In genomic region chr1:7224644-7225043, GRCh38 we compare ENCODE assay signal across 9 cellular contexts.
DNase-seq lines count a peak whose midpoint lies in the region; ATAC-seq and TF ChIP-seq lines count a peak whose summit lies in the region.
"Had no signal": no experiment of that assay in that cellular context is flagged by ENCODE, and none has a peak within 500 bp of the region (broad histone marks: within the 10 kb centered on the region; RNA-seq: fewer than 3 reads in every experiment).

No MANE protein-coding gene starts in this region.

- H3K9me2 ChIP-seq in PC-9 (ENCODE audit: insufficient read depth) = no peaks in the 10 kb centered on the region

- H3K4me1 ChIP-seq in left ventricle myocardium inferior (no peaks in the 10 kb centered on the region), thyroid gland (no peaks in the 10 kb centered on the region), PC-9 (replicated peaks; ENCODE audit: insufficient read depth) (no peaks in the 10 kb centered on the region)

- H3K9me3 ChIP-seq in left ventricle myocardium inferior (replicated peaks) = no peaks in the 10 kb centered on the region
- no peaks in the 10 kb centered on the region for H3K9me3 ChIP-seq in thyroid gland
- no peaks in the 10 kb centered on the region for H3K9me3 ChIP-seq in PC-9 (ENCODE audit: insufficient read depth, low read depth)

- no peaks in the 10 kb centered on the region for H3F3A ChIP-seq in PC-9 (ENCODE audit: insufficient read depth, low read depth)

- H4K20me1 ChIP-seq in PC-9 (ENCODE audit: insufficient read depth) = no peaks in the 10 kb centered on the region

- BruUV-seq in PC-9 (replicated peaks; lab: Mats Ljungman, UMichigan) = no TSS peak

- 43 to 53% methylated on average over 13 of the region's 13 CpGs for WGBS in thyroid gland, 2 donors

- H3K4me3 ChIP-seq in left ventricle myocardium inferior (no peak overlapping the region), epithelial cell of esophagus (ENCODE audit: low read length) (no peak overlapping the region), thyroid gland (replicated peaks in 1 of 3) (no peak overlapping the region), PC-9 (no peak overlapping the region)

- CTCF ChIA-PET in PC-9 (lab: Charles Lee) = no interaction called here

- intact Hi-C loops in left ventricle myocardium inferior (cut with micrococcal nuclease) = no loop called here
- intact Hi-C loops in left cardiac atrium (cut with DNase I) = no loop called here
- intact Hi-C loops in thyroid gland (cut with DNase I) = loop anchor here (10.0 kb wide), 1 partner anchor 420 kb away; no protein-coding TSS in a partner anchor
- intact Hi-C loops in PC-9 (cut with micrococcal nuclease; ENCODE audit: unreplicated experiment) = no loop called here

- H2AFZ ChIP-seq in PC-9 = no peak overlapping the region

- H3K27me3 ChIP-seq in left ventricle myocardium inferior (ENCODE audit: low read depth) (peaks cover 9% of the 10 kb centered on the region), thyroid gland (no peaks in the 10 kb centered on the region), PC-9 (ENCODE audit: insufficient read depth, low read depth) (peaks cover 42% of the 10 kb centered on the region)

- no peak for ATAC-seq in left cardiac atrium

- H3K36me3 ChIP-seq in left ventricle myocardium inferior = no peaks in the 10 kb centered on the region
- H3K36me3 ChIP-seq in thyroid gland = no peaks in the 10 kb centered on the region
- no peaks in the 10 kb centered on the region for H3K36me3 ChIP-seq in PC-9 (ENCODE audit: low read depth)

- POLR2A ChIA-PET in PC-9 (lab: Charles Lee; ENCODE audit: unreplicated experiment) = no interaction called here

- DNase-seq in left ventricle myocardium inferior (no peak), left cardiac atrium (no peak), NCI-H510A (lab: John Stamatoyannopoulos, UW) (peak; percentile 87), epithelial cell of esophagus (ENCODE audit: low read depth) (peak; percentile 21), thyroid gland (peak; percentile 62 to 69), putamen (ENCODE audit: low spot score) (no peak), DMS114 treated with DMSO at 0.1 percent for 48 hours (lab: John Stamatoyannopoulos, UW; ENCODE audit: unreplicated experiment) (no peak), PC-9 (no peak)
- DNase-seq: CD4-positive, CD25-positive, alpha-beta regulatory T cell had no signal

- H3K4me2 ChIP-seq in PC-9 = no peak overlapping the region

- no peak for TF ChIP-seq POLR2A in thyroid gland (IDR thresholded peaks at IDR 0.05)

- TF ChIP-seq CTCF in left ventricle myocardium inferior (IDR thresholded peaks at IDR 0.05; ENCODE audit: borderline replicate concordance) (peak; percentile 41), epithelial cell of esophagus (IDR thresholded peaks at IDR 0.05; ENCODE audit: insufficient read depth, low read depth, low read length, missing control alignments) (no peak), thyroid gland (IDR thresholded peaks at IDR 0.05) (peak in 4 of 6 experiments; percentile 10 to 45 (median 27)), PC-9 (conservative IDR thresholded peaks at IDR 0.05) (no peak)

- no peaks in the 10 kb centered on the region for H3K79me2 ChIP-seq in PC-9 (ENCODE audit: low read depth)

- no peak overlapping the region for H3K27ac ChIP-seq in left ventricle myocardium inferior (replicated peaks)
- H3K27ac ChIP-seq in thyroid gland = no peak overlapping the region
- no peak overlapping the region for H3K27ac ChIP-seq in PC-9

Comparison
In these comparisons a context has a peak if more than half of its experiments do, and no peak if none do; other contexts are left out.
1. DNase-seq: peak in NCI-H510A (single experiment), epithelial cell of esophagus (single experiment) and thyroid gland (2 of 2); none in left ventricle myocardium inferior (single experiment), left cardiac atrium (single experiment), putamen (single experiment), DMS114 treated with DMSO at 0.1 percent for 48 hours (single experiment) and PC-9 (0 of 2).
2. CTCF ChIP-seq: peak in left ventricle myocardium inferior (single experiment) and thyroid gland (4 of 6); none in epithelial cell of esophagus (single experiment) and PC-9 (single experiment).